Comparison of ENCODE assay signal across 13 cellular contexts in the genomic region with DNA sequence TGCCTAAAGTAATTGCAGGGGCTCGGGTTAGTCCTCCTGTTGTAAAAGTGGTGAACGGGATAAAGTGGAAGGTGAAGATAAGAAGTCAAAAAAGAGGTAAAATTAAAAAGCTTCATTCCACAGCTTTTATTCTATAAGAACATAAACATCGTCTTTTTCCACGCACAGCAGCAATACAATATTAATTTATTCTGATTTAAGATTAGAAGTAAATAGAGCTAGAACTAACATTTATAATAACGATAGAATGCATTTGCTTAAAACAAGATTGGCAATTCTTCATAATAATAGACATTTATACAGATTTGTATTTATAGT. TPM values are rescaled to one million over a fixed set of nuclear protein-coding genes. Genes with fewer than 3 reads are reported as not detected.
DNase-seq lines count a peak whose midpoint lies in the region; ATAC-seq, FAIRE-seq and TF ChIP-seq lines count a peak whose summit lies in the region.
"Had no signal": no experiment of that assay in that cellular context is flagged by ENCODE, and none has a peak within 500 bp of the region (broad histone marks: within the 10 kb centered on the region; RNA-seq: fewer than 3 reads in every experiment).

No MANE protein-coding gene starts in this region.

- intact Hi-C loops in adrenal gland (cut with DNase I): no loop called here

- no peak for ATAC-seq in HG03097 (IDR thresholded peaks at IDR 0.05; ENCODE audit: low FRiP score, unreplicated experiment)
- ATAC-seq in HG03342 (IDR thresholded peaks at IDR 0.05; ENCODE audit: unreplicated experiment): no peak
- no peak for ATAC-seq in GM21528 (IDR thresholded peaks at IDR 0.05; ENCODE audit: low FRiP score, unreplicated experiment)
- ATAC-seq: left lung had no signal

- H3K27me3 ChIP-seq in MG63: no peaks in the 10 kb centered on the region
- H3K27me3 ChIP-seq in adrenal gland: peaks cover 68% of the 10 kb centered on the region

- DNase-seq in MG63: no peak
- peak in 1 of 2 donors; percentile 20 for DNase-seq in foreskin fibroblast
- no peak for DNase-seq in skeletal muscle cell (ENCODE audit: low read depth)
- DNase-seq in adrenal gland: no peak
- DNase-seq: dermis blood vessel endothelial cell, NCI-H226, T1000 had no signal

- no peaks in the 10 kb centered on the region for H3K9me3 ChIP-seq in MG63
- H3K9me3 ChIP-seq in adrenal gland (replicated peaks in 1 of 3): no peaks in the 10 kb centered on the region
- H3K9me3 ChIP-seq: left lung had no signal

- H3K36me3 ChIP-seq in MG63: peaks cover 31% of the 10 kb centered on the region
- H3K36me3 ChIP-seq in adrenal gland (replicated peaks in 1 of 2): no peaks in the 10 kb centered on the region
- H3K36me3 ChIP-seq: left lung had no signal

- WGBS in adrenal gland, 4 donors: 60 to 66% (median 63%) methylated on average over 5 of the region's 5 CpGs

- FAIRE-seq in G401.6 (lab: Jason Lieb, UNC): peak; percentile 96

- peaks cover 17% of the 10 kb centered on the region in 2 donors for H3K4me1 ChIP-seq in adrenal gland (replicated peaks in 1 of 2)

- H3K4me3 ChIP-seq in MG63 (peak overlapping the region; percentile 62), foreskin fibroblast (ENCODE audit: low read depth in 1 of 2, low read length in 2 of 2) (peak overlapping the region; percentile 59 to 93), skeletal muscle cell (ENCODE audit: low read depth, low read length) (peak overlapping the region; percentile 78), adrenal gland (no peak overlapping the region)
- H3K4me3 ChIP-seq: left lung had no signal

- TF ChIP-seq POLR2A in adrenal gland (IDR thresholded peaks at IDR 0.05): no peak

- TF ChIP-seq CTCF in foreskin fibroblast (IDR thresholded peaks at IDR 0.05; ENCODE audit: low read depth, low read length): no peak
- TF ChIP-seq CTCF in adrenal gland (IDR thresholded peaks at IDR 0.05): no peak

- no peak overlapping the region for H3K27ac ChIP-seq in adrenal gland
- H3K27ac ChIP-seq: left lung had no signal

RNA-seq across cellular contexts. Expression of a gene that starts 3.7 kb away (rescaled TPM):
- total RNA-seq in MG63 (2014; rRNA removed; shearing (Covaris generic); ENCODE audit: low replicate concordance): 18.0 and 26.7 TPM in 2 replicates
- 10 to 100 TPM in 6 of 8 donors, 1 to 10 TPM in 2; 7.8 to 14.7 (median 12.2) TPM for total RNA-seq in adrenal gland
- 10 to 100 TPM in 1 of 3 donors, 1 to 10 TPM in 2; 3.8 to 14.1 (median 4.2) TPM for polyA plus RNA-seq in adrenal gland
- total RNA-seq: activated naive CD8-positive, alpha-beta T cell treated with anti-CD3 and anti-CD28 coated beads, Interleukin-2, amount 10 ng/mL, durations not matched to agents 7 days and 5 days had no signal

RNA-seq across cellular contexts. Expression of a gene that starts 5.1 kb away (rescaled TPM):
- 25.4 and 29.9 TPM in 2 replicates for total RNA-seq in MG63 (2014; rRNA removed; shearing (Covaris generic); ENCODE audit: low replicate concordance)
- 10 to 100 TPM in 6 of 8 donors, 1 to 10 TPM in 2; 7.7 to 20.1 (median 12.6) TPM for total RNA-seq in adrenal gland
- 10 to 100 TPM in 1 of 3 donors, 1 to 10 TPM in 2; 2.7 to 26.7 (median 4.4) TPM for polyA plus RNA-seq in adrenal gland
- total RNA-seq: activated naive CD8-positive, alpha-beta T cell treated with anti-CD3 and anti-CD28 coated beads, Interleukin-2, amount 10 ng/mL, durations not matched to agents 7 days and 5 days had no signal

RNA-seq across cellular contexts. Expression of a gene that starts 14.0 kb away (rescaled TPM):
- total RNA-seq in MG63 (2014; rRNA removed; shearing (Covaris generic); ENCODE audit: low replicate concordance): 0.95 and 1.7 TPM in 2 replicates
- total RNA-seq in adrenal gland: 10 to 100 TPM; 21.3 to 39.1 (median 24.9) TPM
- polyA plus RNA-seq in adrenal gland: 10 to 100 TPM in 2 of 3 donors, 1 to 10 TPM in 1; 9.7 to 25.3 (median 12.4) TPM
- total RNA-seq: activated naive CD8-positive, alpha-beta T cell treated with anti-CD3 and anti-CD28 coated beads, Interleukin-2, amount 10 ng/mL, durations not matched to agents 7 days and 5 days had no signal

RNA-seq across cellular contexts. Expression of a gene that starts 14.6 kb away (rescaled TPM):
- 3.2 and 3.7 TPM in 2 replicates for total RNA-seq in MG63 (2014; rRNA removed; shearing (Covaris generic); ENCODE audit: low replicate concordance)
- 1 to 10 TPM in 5 of 8 donors, under 1 TPM in 2, not detected in 1; 0.13 to 2.4 (median 1.2) TPM for total RNA-seq in adrenal gland
- polyA plus RNA-seq in adrenal gland: 1 to 10 TPM in 1 of 3 donors, under 1 TPM in 2; 0.20 to 3.0 (median 0.40) TPM
- total RNA-seq: activated naive CD8-positive, alpha-beta T cell treated with anti-CD3 and anti-CD28 coated beads, Interleukin-2, amount 10 ng/mL, durations not matched to agents 7 days and 5 days had no signal

RNA-seq across cellular contexts. Expression of a gene that starts 18.1 kb away (rescaled TPM):
- total RNA-seq in MG63 (2014; rRNA removed; shearing (Covaris generic); ENCODE audit: low replicate concordance): 4.3 TPM in 1 of 2 replicates, not detected in the other
- 10 to 100 TPM in 2 of 8 donors, 1 to 10 TPM in 6; 2.3 to 32.7 (median 4.8) TPM for total RNA-seq in adrenal gland
- 1 to 10 TPM; 1.0 to 3.7 (median 2.8) TPM for polyA plus RNA-seq in adrenal gland
- total RNA-seq: activated naive CD8-positive, alpha-beta T cell treated with anti-CD3 and anti-CD28 coated beads, Interleukin-2, amount 10 ng/mL, durations not matched to agents 7 days and 5 days had no signal

Comparison
In these comparisons a context has a peak if more than half of its experiments do, and no peak if none do; other contexts are left out.
1. H3K4me3 ChIP-seq: peak in MG63 (single experiment), foreskin fibroblast (2 of 2) and skeletal muscle cell (single experiment); none in adrenal gland (0 of 4).